ENCODE assay signal across 17 cellular contexts in the genomic region with DNA sequence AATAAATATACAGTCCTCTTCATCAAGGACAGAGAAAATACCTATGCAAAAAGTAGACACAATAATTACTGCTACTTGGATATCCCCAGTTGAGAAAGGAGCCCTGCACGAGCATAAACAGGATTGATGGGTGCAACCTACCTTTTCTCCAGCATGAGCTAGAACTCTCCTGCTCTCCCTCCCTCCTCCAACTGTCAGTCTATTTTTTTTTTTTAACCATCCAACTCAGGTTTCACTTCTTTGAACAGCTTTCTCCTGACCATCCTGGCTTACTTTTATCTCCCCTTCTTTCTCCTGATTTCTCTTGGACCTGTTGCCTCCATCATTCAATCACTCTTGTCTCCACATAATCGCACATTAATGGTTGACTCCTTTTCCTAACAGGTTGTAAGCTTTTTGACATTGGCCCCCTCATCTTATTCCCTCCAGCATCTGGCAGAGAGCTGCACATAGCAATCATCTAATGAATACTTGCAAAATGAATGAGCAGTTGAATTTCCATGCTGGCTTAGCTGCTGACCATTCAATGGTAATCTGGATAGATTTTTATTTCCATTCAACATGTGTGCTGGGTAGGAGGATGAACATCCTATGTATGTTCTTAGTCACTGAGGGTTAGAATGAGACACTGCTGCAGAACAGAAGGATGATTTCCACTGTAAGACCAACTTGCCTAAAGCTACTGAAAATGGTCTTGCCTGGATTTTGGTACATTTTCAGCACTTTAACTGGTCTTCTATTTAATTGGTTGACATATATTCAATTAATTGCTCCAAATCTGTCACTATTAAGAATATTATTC. TPM values are rescaled to one million over a fixed set of nuclear protein-coding genes. Genes with fewer than 3 reads are reported as not detected.
"Had no signal": no experiment of that assay in that cellular context is flagged by ENCODE, and none has a peak within 500 bp of the region (broad histone marks: within the 10 kb centered on the region; RNA-seq: fewer than 3 reads in every experiment).

No MANE protein-coding gene starts in this region.

- H3K36me3 Mint-ChIP-seq: activated naive CD4-positive, alpha-beta T cell treated with anti-CD3 and anti-CD28 coated beads, Interleukin-2, amount 10 ng/mL, durations not matched to agents 7 days and 5 days had no signal

- H3K36me3 ChIP-seq: gastroesophageal sphincter, tibial nerve had no signal

- H3K4me3 ChIP-seq: coronary artery, gastroesophageal sphincter, tibial nerve had no signal

- H3K27ac Mint-ChIP-seq: activated naive CD4-positive, alpha-beta T cell treated with anti-CD3 and anti-CD28 coated beads, Interleukin-2, amount 10 ng/mL, durations not matched to agents 7 days and 5 days; activated T-helper 2 cell treated with anti-CD3 and anti-CD28 coated beads, Interferon-gamma antibody, Interleukin-2, Interleukin-4, amounts not matched to agents 10 μg/mL and 5 μg/mL and 100 μg/mL, durations not matched to agents 14 hours and 24 hours and 36 hours; nephron progenitor cell had no signal

- H3K9me3 Mint-ChIP-seq: activated naive CD4-positive, alpha-beta T cell treated with anti-CD3 and anti-CD28 coated beads, Interleukin-2, amount 10 ng/mL, durations not matched to agents 7 days and 5 days; activated T-helper 2 cell treated with anti-CD3 and anti-CD28 coated beads, Interferon-gamma antibody, Interleukin-2, Interleukin-4, amounts not matched to agents 10 μg/mL and 5 μg/mL and 100 μg/mL, durations not matched to agents 14 hours and 24 hours and 36 hours; nephron progenitor cell had no signal

- H3K27me3 Mint-ChIP-seq: activated naive CD4-positive, alpha-beta T cell treated with anti-CD3 and anti-CD28 coated beads, Interleukin-2, amount 10 ng/mL, durations not matched to agents 7 days and 5 days had no signal

- ATAC-seq: gastroesophageal sphincter had no signal

- H3K27ac ChIP-seq: coronary artery, epithelial cell of prostate, gastroesophageal sphincter had no signal

- DNase-seq: activated CD4-positive, alpha-beta T cell treated with anti-CD3 and anti-CD28 coated beads, Interleukin-2, amount 50 U/mL, for 1 hour; activated CD4-positive, CD25-positive, alpha-beta regulatory T cell; activated naive CD4-positive, alpha-beta T cell treated with anti-CD3 and anti-CD28 coated beads, Interleukin-2, amount 10 ng/mL, durations not matched to agents 7 days and 5 days; activated T-cell treated with anti-CD3 and anti-CD28 coated beads for 4 hours; effector CD8-positive, alpha-beta T cell; kidney glomerular epithelial cell; nephron progenitor cell; stimulated activated CD4-positive, alpha-beta T cell treated with anti-CD3 and anti-CD28 coated beads, Interleukin-15, amount 100 ng/mL, for 24 hours; stimulated activated CD4-positive, alpha-beta T cell treated with anti-CD3 and anti-CD28 coated beads, Interleukin-4, amount 100 ng/mL, for 24 hours had no signal

- H3K4me3 Mint-ChIP-seq: activated naive CD4-positive, alpha-beta T cell treated with anti-CD3 and anti-CD28 coated beads, Interleukin-2, amount 10 ng/mL, durations not matched to agents 7 days and 5 days; nephron progenitor cell had no signal

- H3K9me3 ChIP-seq: gastroesophageal sphincter, tibial nerve had no signal

RNA-seq across cellular contexts. Expression of gene MYBPC1, which starts 24.5 kb away (rescaled TPM):
- total RNA-seq: activated CD8-positive, alpha-beta memory T cell treated with anti-CD3 and anti-CD28 coated beads for 36 hours; activated T-helper 2 cell treated with anti-CD3 and anti-CD28 coated beads, Interferon-gamma antibody, Interleukin-2, Interleukin-4, amounts not matched to agents 10 μg/mL and 5 μg/mL and 100 μg/mL, durations not matched to agents 14 hours and 24 hours and 36 hours; mesenteric fat pad; osteoblast had no signal
